ENCODE assay signal across 1 cellular context in genomic region chr2:232433621-232434020, GRCh38.
TF ChIP-seq lines count a peak whose summit lies in the region.

No MANE protein-coding gene starts in this region.

TF ChIP-seq in HEK293, 187 proteins besides CTCF, POLR2A, EP300 and RAD21:
- peak; percentile 47 for TF ChIP-seq ZIC2 (tag by site-specific recombination; IDR thresholded peaks at IDR 0.05)
TF ChIP-seq in HEK293: peak in this region for 1; not testable (repeated sequence) for 186.
